Comparison of ENCODE assay signal across 1 cellular context in the genomic region with DNA sequence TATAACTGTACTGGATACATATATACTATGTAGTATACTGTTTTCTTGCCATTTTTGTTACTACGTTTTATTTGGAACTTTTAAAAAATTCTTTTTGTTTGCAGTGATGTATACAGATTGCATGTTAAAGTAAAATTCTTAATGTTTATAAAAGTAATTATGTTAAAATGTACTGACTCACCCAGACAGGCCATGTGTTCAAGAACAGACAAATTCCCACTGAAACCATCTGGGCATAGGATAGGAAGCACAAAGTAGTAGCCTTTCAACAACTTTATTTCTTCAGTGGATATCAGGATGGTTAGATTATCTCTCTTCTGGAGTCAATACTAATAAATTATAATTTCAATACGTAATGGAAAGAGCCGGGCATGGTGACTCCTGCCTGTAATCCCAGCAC.
TF ChIP-seq lines count a peak whose summit lies in the region.

No MANE protein-coding gene starts in this region.

TF ChIP-seq in IMR-90, 13 proteins besides CTCF, POLR2A, EP300 and RAD21:
- TF ChIP-seq, protein P1, sequence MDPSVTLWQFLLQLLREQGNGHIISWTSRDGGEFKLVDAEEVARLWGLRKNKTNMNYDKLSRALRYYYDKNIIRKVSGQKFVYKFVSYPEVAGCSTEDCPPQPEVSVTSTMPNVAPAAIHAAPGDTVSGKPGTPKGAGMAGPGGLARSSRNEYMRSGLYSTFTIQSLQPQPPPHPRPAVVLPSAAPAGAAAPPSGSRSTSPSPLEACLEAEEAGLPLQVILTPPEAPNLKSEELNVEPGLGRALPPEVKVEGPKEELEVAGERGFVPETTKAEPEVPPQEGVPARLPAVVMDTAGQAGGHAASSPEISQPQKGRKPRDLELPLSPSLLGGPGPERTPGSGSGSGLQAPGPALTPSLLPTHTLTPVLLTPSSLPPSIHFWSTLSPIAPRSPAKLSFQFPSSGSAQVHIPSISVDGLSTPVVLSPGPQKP (IDR thresholded peaks at IDR 0.05; ENCODE audit: borderline replicate concordance, low read depth, low read length), result no peak
- TF ChIP-seq CEBPB (IDR thresholded peaks at IDR 0.05; ENCODE audit: low read depth, low read length) (no peak), NFE2L2 (IDR thresholded peaks at IDR 0.05; ENCODE audit: low read depth, low read length) (no peak), MAZ (IDR thresholded peaks at IDR 0.05; ENCODE audit: borderline replicate concordance, low read depth, low read length) (no peak), FOS (IDR thresholded peaks at IDR 0.05; ENCODE audit: low read depth, low read length) (no peak), MAFK (IDR thresholded peaks at IDR 0.05; ENCODE audit: low read depth, low read length) (no peak), CHD1 (IDR thresholded peaks at IDR 0.05; ENCODE audit: low read depth, low read length) (no peak), SMC3 (IDR thresholded peaks at IDR 0.05; ENCODE audit: low read depth, low read length) (no peak), MXI1 (IDR thresholded peaks at IDR 0.05; ENCODE audit: borderline replicate concordance, low read depth, low read length) (no peak), RFX5 (IDR thresholded peaks at IDR 0.05; ENCODE audit: low read depth, low read length) (no peak), RCOR1 (IDR thresholded peaks at IDR 0.05; ENCODE audit: insufficient replicate concordance, low read length) (no peak), BHLHE40 (IDR thresholded peaks at IDR 0.05; ENCODE audit: low read depth, low read length) (no peak)
- TF ChIP-seq, protein P2, sequence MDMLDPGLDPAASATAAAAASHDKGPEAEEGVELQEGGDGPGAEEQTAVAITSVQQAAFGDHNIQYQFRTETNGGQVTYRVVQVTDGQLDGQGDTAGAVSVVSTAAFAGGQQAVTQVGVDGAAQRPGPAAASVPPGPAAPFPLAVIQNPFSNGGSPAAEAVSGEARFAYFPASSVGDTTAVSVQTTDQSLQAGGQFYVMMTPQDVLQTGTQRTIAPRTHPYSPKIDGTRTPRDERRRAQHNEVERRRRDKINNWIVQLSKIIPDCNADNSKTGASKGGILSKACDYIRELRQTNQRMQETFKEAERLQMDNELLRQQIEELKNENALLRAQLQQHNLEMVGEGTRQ (IDR thresholded peaks at IDR 0.05; ENCODE audit: low read depth, low read length), result no peak
